21 cellular contexts compared by ENCODE assay signal in genomic region chr15:88835646-88836045, GRCh38. TPM values are rescaled to one million over a fixed set of nuclear protein-coding genes. Genes with fewer than 3 reads are reported as not detected.
DNase-seq lines count a peak whose midpoint lies in the region; ATAC-seq and TF ChIP-seq lines count a peak whose summit lies in the region.
"Had no signal": no experiment of that assay in that cellular context is flagged by ENCODE, and none has a peak within 500 bp of the region (broad histone marks: within the 10 kb centered on the region; RNA-seq: fewer than 3 reads in every experiment).

No MANE protein-coding gene starts in this region.

- no peaks in the 10 kb centered on the region for H3K36me3 Mint-ChIP-seq in HFFc6 (ENCODE audit: low read depth)
- H3K36me3 Mint-ChIP-seq in CD14-positive monocyte, result no peaks in the 10 kb centered on the region
- H3K36me3 Mint-ChIP-seq: activated naive CD4-positive, alpha-beta T cell treated with anti-CD3 and anti-CD28 coated beads, Interleukin-2, amount 50 U/mL, for 72 hours; CD8-positive, alpha-beta memory T cell; naive thymus-derived CD4-positive, alpha-beta T cell had no signal

- no peak for TF ChIP-seq CTCF in HFFc6 (IDR thresholded peaks at IDR 0.05)
- TF ChIP-seq CTCF in CD14-positive monocyte (IDR thresholded peaks at IDR 0.05), result no peak

- H3K27me3 Mint-ChIP-seq in HFFc6 (ENCODE audit: insufficient read depth), result peaks cover 22% of the 10 kb centered on the region
- H3K27me3 Mint-ChIP-seq in CD14-positive monocyte (ENCODE audit: low read depth in 3 of 3), result peaks cover 0 to 3% (median 2%) of the 10 kb centered on the region in 3 donors

- H3K9me3 Mint-ChIP-seq in HFFc6 (no peaks in the 10 kb centered on the region), CD14-positive monocyte (peaks cover 0 to 1% (median 0%) of the 10 kb centered on the region in 7 donors)
- H3K9me3 Mint-ChIP-seq: activated naive CD4-positive, alpha-beta T cell treated with anti-CD3 and anti-CD28 coated beads, Interleukin-2, amount 50 U/mL, for 72 hours; activated T-helper 1 cell treated with anti-CD3 and anti-CD28 coated beads, Interleukin-12 subunit alpha, Interleukin-12 subunit beta, Interleukin-2, Interleukin-4 antibody, amounts not matched to agents 30 ng/mL and 10 ng/mL and 1 ng/mL, durations not matched to agents 14 hours and 24 hours and 36 hours; CD8-positive, alpha-beta memory T cell; endodermal cell; naive thymus-derived CD4-positive, alpha-beta T cell had no signal

- no peak for ATAC-seq in GM21381 (IDR thresholded peaks at IDR 0.05; ENCODE audit: unreplicated experiment)
- ATAC-seq: activated naive CD4-positive, alpha-beta T cell treated with anti-CD3 and anti-CD28 coated beads, Interleukin-2, amount 50 U/mL, for 72 hours; naive thymus-derived CD4-positive, alpha-beta T cell had no signal

- H3K4me1 Mint-ChIP-seq in HFFc6 (ENCODE audit: low read depth) (peaks cover 27% of the 10 kb centered on the region), CD14-positive monocyte (no peaks in the 10 kb centered on the region)
- H3K4me1 Mint-ChIP-seq: endodermal cell had no signal

- H3K4me3 Mint-ChIP-seq in HFFc6 (no peak overlapping the region), CD14-positive monocyte (no peak overlapping the region)
- H3K4me3 Mint-ChIP-seq: activated T-helper 1 cell treated with anti-CD3 and anti-CD28 coated beads, Interleukin-12 subunit alpha, Interleukin-12 subunit beta, Interleukin-2, Interleukin-4 antibody, amounts not matched to agents 30 ng/mL and 10 ng/mL and 1 ng/mL, durations not matched to agents 14 hours and 24 hours and 36 hours; CD8-positive, alpha-beta memory T cell; endodermal cell; naive thymus-derived CD4-positive, alpha-beta T cell had no signal

- DNase-seq in AG08396 (ENCODE audit: low spot score) (peak; percentile 47), HFFc6 (peak; percentile 40), astrocyte of the hippocampus (ENCODE audit: low read depth, low spot score) (peak; percentile 8), hepatic stellate cell (ENCODE audit: low spot score) (peak; percentile 45), CD14-positive monocyte (ENCODE audit: low spot score) (no peak), CD1c-positive myeloid dendritic cell (ENCODE audit: extremely low spot score) (no peak), putamen (ENCODE audit: low spot score) (no peak)
- DNase-seq: ACHN; CD8-positive, alpha-beta memory T cell; DMS79; endodermal cell; foreskin melanocyte; naive thymus-derived CD4-positive, alpha-beta T cell; NCI-H1092 treated with DMSO at 0.1 percent for 48 hours; NCI-H2081; NCI-H510A; stimulated activated CD8-positive, alpha-beta memory T cell treated with anti-CD3 and anti-CD28 coated beads, Interleukin-4, amount 100 ng/mL, for 48 hours had no signal

- intact Hi-C loops in CD14-positive monocyte (cut with micrococcal nuclease), result no loop called here

- H3K27ac Mint-ChIP-seq in HFFc6 (no peak overlapping the region), CD14-positive monocyte (no peak overlapping the region)
- H3K27ac Mint-ChIP-seq: activated naive CD4-positive, alpha-beta T cell treated with anti-CD3 and anti-CD28 coated beads, Interleukin-2, amount 50 U/mL, for 72 hours; activated T-helper 1 cell treated with anti-CD3 and anti-CD28 coated beads, Interleukin-12 subunit alpha, Interleukin-12 subunit beta, Interleukin-2, Interleukin-4 antibody, amounts not matched to agents 30 ng/mL and 10 ng/mL and 1 ng/mL, durations not matched to agents 14 hours and 24 hours and 36 hours; endodermal cell; naive thymus-derived CD4-positive, alpha-beta T cell had no signal

RNA-seq across cellular contexts. Expression of gene ACAN, which starts 32.4 kb away (rescaled TPM):
- total RNA-seq in HFFc6 (2021; fragmentation: NEBNext Ultra II Directional; extraction: Animal tissue kit (Norgen Biotek cat#: 25700)), result under 1 TPM in 3 of 6 experiments, not detected in 3; 0.02 to 0.14 (median 0.10) TPM
- not detected for polyA plus RNA-seq in CD14-positive monocyte
- total RNA-seq: activated naive CD4-positive, alpha-beta T cell treated with anti-CD3 and anti-CD28 coated beads, Interleukin-2, amount 50 U/mL, for 72 hours; activated T-helper 1 cell treated with anti-CD3 and anti-CD28 coated beads, Interleukin-12 subunit alpha, Interleukin-12 subunit beta, Interleukin-2, Interleukin-4 antibody, amounts not matched to agents 30 ng/mL and 10 ng/mL and 1 ng/mL, durations not matched to agents 14 hours and 24 hours and 36 hours; CD8-positive, alpha-beta memory T cell; naive thymus-derived CD4-positive, alpha-beta T cell; subcutaneous adipose tissue had no signal
- polyA plus RNA-seq: CD8-positive, alpha-beta memory T cell had no signal

RNA-seq across cellular contexts. Expression of gene HAPLN3, which starts 59.7 kb away (rescaled TPM):
- total RNA-seq in HFFc6 (2021; fragmentation: NEBNext Ultra II Directional; extraction: Animal tissue kit (Norgen Biotek cat#: 25700)), result 10 to 100 TPM in 5 of 6 experiments, 1 to 10 TPM in 1; 7.8 to 17.1 (median 16.5) TPM
- under 1 TPM; 0.60 to 0.65 TPM for polyA plus RNA-seq in CD14-positive monocyte

Comparison
In these comparisons a context has a peak if more than half of its experiments do, and no peak if none do; other contexts are left out.
1. DNase-seq: peak in AG08396 (single experiment), HFFc6 (single experiment), astrocyte of the hippocampus (single experiment) and hepatic stellate cell (single experiment); none in CD14-positive monocyte (single experiment), CD1c-positive myeloid dendritic cell (single experiment) and putamen (single experiment).